ENCODE assay signal across 14 cellular contexts in genomic region chrY:19743331-19743730, GRCh38. TPM values are rescaled to one million over a fixed set of nuclear protein-coding genes. Genes with fewer than 3 reads are reported as not detected.
DNase-seq lines count a peak whose midpoint lies in the region; ATAC-seq and TF ChIP-seq lines count a peak whose summit lies in the region.
"Had no signal": no experiment of that assay in that cellular context is flagged by ENCODE, and none has a peak within 500 bp of the region (broad histone marks: within the 10 kb centered on the region; RNA-seq: fewer than 3 reads in every experiment).

No MANE protein-coding gene starts in this region.

- H3K27me3 ChIP-seq in CD8-positive, alpha-beta T cell (ENCODE audit: insufficient read depth, low read length) = no peaks in the 10 kb centered on the region
- H3K27me3 ChIP-seq in HUES64 (ENCODE audit: insufficient read depth, low read length) = peaks cover 3% of the 10 kb centered on the region; the same call in 1 of the 2 replicates
- H3K27me3 ChIP-seq in dorsolateral prefrontal cortex = no peaks in the 10 kb centered on the region
- H3K27me3 ChIP-seq: breast epithelium had no signal

- no peaks in the 10 kb centered on the region for H3K9me3 ChIP-seq in CD8-positive, alpha-beta T cell (ENCODE audit: low read length)
- no peaks in the 10 kb centered on the region for H3K9me3 ChIP-seq in HUES64 (ENCODE audit: insufficient read depth, low read depth, low read length)
- H3K9me3 ChIP-seq: breast epithelium had no signal

- no peak for ATAC-seq in CD8-positive, alpha-beta T cell
- ATAC-seq in HG03442 (IDR thresholded peaks at IDR 0.05; ENCODE audit: unreplicated experiment) = no peak
- ATAC-seq: T-cell had no signal

- WGBS in HUES64 = 69% methylated on average over 3 of the region's 8 CpGs

- H3K36me3 ChIP-seq in CD8-positive, alpha-beta T cell (ENCODE audit: insufficient read depth, low read length) = no peaks in the 10 kb centered on the region
- H3K36me3 ChIP-seq in HUES64 (ENCODE audit: insufficient read depth, low read length) = peaks cover 47% of the 10 kb centered on the region
- H3K36me3 ChIP-seq: breast epithelium had no signal

- no peaks in the 10 kb centered on the region for H3K9me3 Mint-ChIP-seq in CD8-positive, alpha-beta T cell
- H3K9me3 Mint-ChIP-seq: T-cell had no signal

- CTCF ChIA-PET in CD8-positive, alpha-beta T cell (lab: Charles Lee) = no interaction called here

- H3K4me3 ChIP-seq in CD8-positive, alpha-beta T cell (ENCODE audit: low read depth, low read length) = peak overlapping the region; percentile 74
- peak overlapping the region; percentile 98 for H3K4me3 ChIP-seq in HUES64 (ENCODE audit: low read length)
- H3K4me3 ChIP-seq in choroid plexus epithelial cell (ENCODE audit: low read depth, low read length) = peak overlapping the region; percentile 70
- H3K4me3 ChIP-seq in dorsolateral prefrontal cortex = peak overlapping the region in 12 of 59 donors; percentile 44 to 75 (median 64)

- DNase-seq in CD8-positive, alpha-beta T cell = no peak
- peak; percentile 5 for DNase-seq in choroid plexus epithelial cell (ENCODE audit: low read depth)
- peak; percentile 4 for DNase-seq in myocyte (ENCODE audit: low read depth)
- DNase-seq in dorsolateral prefrontal cortex = no peak
- no peak for DNase-seq in Kasumi-1 (lab: John Stamatoyannopoulos, UW)
- DNase-seq in NK-92 (lab: John Stamatoyannopoulos, UW; ENCODE audit: unreplicated experiment) = no peak
- DNase-seq: foreskin melanocyte; left cardiac atrium; NCI-H1417; NK-92 treated with Interleukin-12 subunit alpha and Interleukin-12 subunit beta, amount 100 ng/mL, for 24 hours; T-cell had no signal

- peaks cover 12% of the 10 kb centered on the region for H3K4me1 ChIP-seq in CD8-positive, alpha-beta T cell (ENCODE audit: insufficient read depth, low read length)
- H3K4me1 ChIP-seq in HUES64 (ENCODE audit: insufficient read depth, low read length) = no peaks in the 10 kb centered on the region
- H3K4me1 ChIP-seq: breast epithelium had no signal

- peak overlapping the region; percentile 95 for H3K4me3 Mint-ChIP-seq in CD8-positive, alpha-beta T cell

- H3K27ac ChIP-seq in CD8-positive, alpha-beta T cell (ENCODE audit: low read depth, low read length) = no peak overlapping the region
- H3K27ac ChIP-seq in HUES64 (ENCODE audit: low read depth, low read length) (no peak overlapping the region), dorsolateral prefrontal cortex (peak overlapping the region in 5 of 59 donors; percentile 5 to 88 (median 82))
- H3K27ac ChIP-seq: breast epithelium had no signal

- peak overlapping the region; percentile 96; the same call in 1 of the 2 replicates for H3K9ac ChIP-seq in HUES64 (ENCODE audit: low read depth, low read length)

- peaks cover 37% of the 10 kb centered on the region for H3K36me3 Mint-ChIP-seq in CD8-positive, alpha-beta T cell

- H3K27ac Mint-ChIP-seq in CD8-positive, alpha-beta T cell = no peak overlapping the region

- no peak for TF ChIP-seq CTCF in CD8-positive, alpha-beta T cell (IDR thresholded peaks at IDR 0.05)
- TF ChIP-seq CTCF in choroid plexus epithelial cell (conservative IDR thresholded peaks at IDR 0.05; ENCODE audit: low read depth, low read length) (no peak), dorsolateral prefrontal cortex (IDR thresholded peaks at IDR 0.05 in 54 of 56, conservative IDR thresholded peaks at IDR 0.05 in 2 of 56; ENCODE audit: low read depth in 1 of 56, partially characterized antibody in 56 of 56) (no peak)

- H3K4me1 Mint-ChIP-seq in CD8-positive, alpha-beta T cell (ENCODE audit: low read depth) = peaks cover 48% of the 10 kb centered on the region

- POLR2A ChIA-PET in CD8-positive, alpha-beta T cell (lab: Charles Lee) = interaction anchor here (1.4 to 2.7 kb wide), 2 partner anchors 30 to 175 kb away, joined by 3 to 30 read pairs; no protein-coding TSS in a partner anchor

- intact Hi-C loops in CD8-positive, alpha-beta T cell (cut with DNase I, micrococcal nuclease) = loop anchor here (5.0 to 10.0 kb wide), 3 partner anchors 171 to 834 kb away; partner anchors contain the start of gene EIF1AY (in 2 of the 2)
- intact Hi-C loops in dorsolateral prefrontal cortex (cut with DNase I) = loop anchor here in 1 of 2 donors (10.0 kb wide), 1 partner anchor 831 kb away; the partner anchor contains the start of gene EIF1AY

- no peaks in the 10 kb centered on the region for H3K27me3 Mint-ChIP-seq in CD8-positive, alpha-beta T cell (ENCODE audit: low read depth)
- H3K27me3 Mint-ChIP-seq: T-cell had no signal

RNA-seq across cellular contexts. Expression of gene KDM5D, which starts 1.2 kb away (rescaled TPM):
- 100 to 1,000 TPM; 105 to 107 TPM for total RNA-seq in CD8-positive, alpha-beta T cell
- polyA plus RNA-seq in HUES64 (2013, experiment 1 of 2) = 15.6 TPM
- 15.2 TPM for polyA plus RNA-seq in HUES64 (2013, experiment 2 of 2)
- 45.7 and 52.9 TPM in 2 replicates for total RNA-seq in myocyte
- polyA plus RNA-seq in myocyte (2012) = 29.4 TPM
- 10 to 100 TPM in 30 of 120 experiments, under 1 TPM in 11, not detected in 79; 0.08 to 93.4 (median 69.4) TPM for total RNA-seq in dorsolateral prefrontal cortex

Comparison
In these comparisons a context has a peak if more than half of its experiments do, and no peak if none do; other contexts are left out.
1. DNase-seq: peak in choroid plexus epithelial cell (single experiment) and myocyte (single experiment); none in CD8-positive, alpha-beta T cell (0 of 7), dorsolateral prefrontal cortex (0 of 10), Kasumi-1 (0 of 2) and NK-92 (single experiment).